In the genomic region with DNA sequence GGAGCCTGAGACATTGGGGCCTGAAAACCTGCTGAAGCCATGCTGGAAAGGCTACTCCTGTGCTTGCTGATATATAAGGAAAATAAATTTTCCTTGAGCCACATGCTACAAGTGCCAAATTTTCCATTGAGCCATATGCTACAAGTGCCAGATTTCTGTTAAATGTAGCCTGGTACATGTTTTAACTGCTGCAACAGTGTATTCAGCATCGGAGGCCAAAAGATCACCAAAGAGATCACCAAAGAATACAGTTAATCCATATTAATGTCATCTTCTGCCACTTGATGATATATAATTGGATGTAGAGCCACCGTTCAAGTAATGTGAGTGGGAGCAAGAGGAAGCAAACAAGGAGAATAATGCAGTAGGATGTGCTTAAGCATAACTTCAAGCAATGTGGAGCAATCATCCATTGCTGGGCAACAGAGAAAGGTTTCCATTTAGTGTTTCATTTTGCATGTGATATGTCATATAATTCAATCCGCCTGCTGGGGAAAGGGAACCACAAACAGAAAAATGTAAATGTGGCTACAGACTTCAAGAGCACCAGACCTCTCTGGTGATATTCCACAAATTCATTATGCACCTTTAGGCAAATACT, we compare ENCODE assay signal across 27 cellular contexts.
"Had no signal": no experiment of that assay in that cellular context is flagged by ENCODE, and none has a peak within 500 bp of the region (broad histone marks: within the 10 kb centered on the region; RNA-seq: fewer than 3 reads in every experiment).

No MANE protein-coding gene starts in this region.

- H3K27me3 ChIP-seq: adrenal gland, ascending aorta, cardiac muscle cell, ovary, right atrium auricular region, upper lobe of left lung, vagina had no signal

- H3K4me1 ChIP-seq: adrenal gland, ascending aorta, right atrium auricular region, upper lobe of left lung had no signal

- H3K27me3 Mint-ChIP-seq: activated naive CD8-positive, alpha-beta T cell treated with anti-CD3 and anti-CD28 coated beads for 36 hours; brain; progenitor cell of endocrine pancreas; stimulated activated memory B cell treated with anti-CD40 and anti-IgM and Interleukin-4, amounts not matched to agents 10 μg/mL and 1 μg/mL and 100 μg/mL, for 72 hours; stimulated activated naive CD8-positive, alpha-beta T cell treated with anti-CD3 and anti-CD28 coated beads, Interleukin-15, amount 100 ng/mL, for 72 hours had no signal

- H3K27ac ChIP-seq: adrenal gland, ascending aorta, cardiac muscle cell, ovary, right atrium auricular region, upper lobe of left lung, vagina, VCaP had no signal

- H3K9me3 Mint-ChIP-seq: activated naive CD8-positive, alpha-beta T cell treated with anti-CD3 and anti-CD28 coated beads for 36 hours; brain; endodermal cell had no signal

- H3K36me3 ChIP-seq: adrenal gland, ascending aorta, cardiac muscle cell, ovary, right atrium auricular region, upper lobe of left lung, vagina had no signal

- H3K4me3 Mint-ChIP-seq: activated naive CD8-positive, alpha-beta T cell treated with anti-CD3 and anti-CD28 coated beads for 36 hours; activated T-cell treated with anti-CD3 and anti-CD28 coated beads, Interleukin-2, amount 50 U/mL, for 72 hours; brain; endodermal cell; stimulated activated memory B cell treated with anti-CD40 and anti-IgM and Interleukin-4, amounts not matched to agents 10 μg/mL and 1 μg/mL and 100 μg/mL, for 72 hours; stimulated activated naive CD8-positive, alpha-beta T cell treated with anti-CD3 and anti-CD28 coated beads, Interleukin-15, amount 100 ng/mL, for 72 hours had no signal

- H3K27ac Mint-ChIP-seq: activated naive CD8-positive, alpha-beta T cell treated with anti-CD3 and anti-CD28 coated beads for 36 hours; activated T-cell treated with anti-CD3 and anti-CD28 coated beads, Interleukin-2, amount 50 U/mL, for 72 hours; brain; endodermal cell; progenitor cell of endocrine pancreas; stimulated activated memory B cell treated with anti-CD40 and anti-IgM and Interleukin-4, amounts not matched to agents 10 μg/mL and 1 μg/mL and 100 μg/mL, for 72 hours; stimulated activated naive CD8-positive, alpha-beta T cell treated with anti-CD3 and anti-CD28 coated beads, Interleukin-15, amount 100 ng/mL, for 72 hours had no signal

- H3K4me3 ChIP-seq: adrenal gland, ascending aorta, cardiac muscle cell, ovary, right atrium auricular region, smooth muscle cell, upper lobe of left lung, vagina had no signal

- H3K4me2 ChIP-seq: smooth muscle cell had no signal

- H3K36me3 Mint-ChIP-seq: activated naive CD8-positive, alpha-beta T cell treated with anti-CD3 and anti-CD28 coated beads for 36 hours; brain; stimulated activated memory B cell treated with anti-CD40 and anti-IgM and Interleukin-4, amounts not matched to agents 10 μg/mL and 1 μg/mL and 100 μg/mL, for 72 hours had no signal

- H3K4me1 Mint-ChIP-seq: activated naive CD8-positive, alpha-beta T cell treated with anti-CD3 and anti-CD28 coated beads for 36 hours; endodermal cell; stimulated activated memory B cell treated with anti-CD40 and anti-IgM and Interleukin-4, amounts not matched to agents 10 μg/mL and 1 μg/mL and 100 μg/mL, for 72 hours; stimulated activated naive CD8-positive, alpha-beta T cell treated with anti-CD3 and anti-CD28 coated beads, Interleukin-15, amount 100 ng/mL, for 72 hours had no signal

- H3K9me3 ChIP-seq: adrenal gland, ascending aorta, ovary, right atrium auricular region, upper lobe of left lung, vagina had no signal

- DNase-seq: activated CD4-positive, alpha-beta T cell treated with anti-CD3 and anti-CD28 coated beads for 4 hours; activated CD4-positive, alpha-beta T cell treated with anti-CD3 and anti-CD28 coated beads, Interleukin-2, amount 50 U/mL, for 4 hours; activated naive CD4-positive, alpha-beta T cell; activated naive CD8-positive, alpha-beta T cell treated with anti-CD3 and anti-CD28 coated beads for 36 hours; activated T-cell treated with anti-CD3 and anti-CD28 coated beads for 4 hours; activated T-cell treated with anti-CD3 and anti-CD28 coated beads, Interleukin-2, amount 50 U/mL, for 72 hours; adrenal gland; endodermal cell; foreskin melanocyte; islet precursor cell; left ventricle myocardium superior; ovary; stimulated activated CD4-positive, alpha-beta T cell treated with anti-CD3 and anti-CD28 coated beads, Interleukin-1b, Interleukin-23, amount 100 ng/mL, for 48 hours; stimulated activated CD4-positive, alpha-beta T cell treated with anti-CD3 and anti-CD28 coated beads, Interleukin-4, amount 100 ng/mL, for 4 hours; stimulated activated CD8-positive, alpha-beta memory T cell treated with anti-CD3 and anti-CD28 coated beads, Interleukin-4, amount 100 ng/mL, for 48 hours; stimulated activated naive CD8-positive, alpha-beta T cell treated with anti-CD3 and anti-CD28 coated beads, Interleukin-15, amount 100 ng/mL, for 72 hours; substantia nigra; upper lobe of left lung had no signal
